In genomic region chr13:46660408-46660807, GRCh38 we compare ENCODE assay signal across 29 cellular contexts.
A peak's percentile ranks its signal among the peaks of the same experiment; 100 is the strongest.
DNase-seq lines count a peak whose midpoint lies in the region; ATAC-seq and TF ChIP-seq lines count a peak whose summit lies in the region.
"Had no signal": no experiment of that assay in that cellular context is flagged by ENCODE, and none has a peak within 500 bp of the region (broad histone marks: within the 10 kb centered on the region; RNA-seq: fewer than 3 reads in every experiment).

No MANE protein-coding gene starts in this region.

- TF ChIP-seq CTCF in Caco-2 (IDR thresholded peaks at IDR 0.05; ENCODE audit: insufficient read depth in 1 of 2, low read depth in 1 of 2, low read length in 1 of 2, severe bottlenecking in 1 of 2, unreplicated experiment in 1 of 2) (no peak), OCI-LY3 (IDR thresholded peaks at IDR 0.05; ENCODE audit: low read depth, low read length) (no peak), GM10248 (IDR thresholded peaks at IDR 0.05; ENCODE audit: control extremely low read depth, extremely low read depth, low read depth, missing control alignments) (no peak)

- H3K27me3 ChIP-seq in Caco-2 (replicated peaks; ENCODE audit: control insufficient read depth, insufficient read depth, low read length) (no peaks in the 10 kb centered on the region), OCI-LY3 (ENCODE audit: low read depth, low read length) (no peaks in the 10 kb centered on the region), trophoblast cell (ENCODE audit: insufficient read depth, low read length) (no peaks in the 10 kb centered on the region)
- H3K27me3 ChIP-seq: cardiac muscle cell, esophagus squamous epithelium, left lung, upper lobe of right lung had no signal

- H2BK120ac ChIP-seq in trophoblast cell (ENCODE audit: insufficient read depth, low read length, poor library complexity), result no peak overlapping the region

- no peak overlapping the region for H3K18ac ChIP-seq in trophoblast cell (ENCODE audit: low read length)

- H4K91ac ChIP-seq in trophoblast cell (ENCODE audit: low read depth, low read length), result no peak overlapping the region

- no peaks in the 10 kb centered on the region for H3K27me3 Mint-ChIP-seq in Caco-2 (ENCODE audit: insufficient read depth, unreplicated experiment)
- H3K27me3 Mint-ChIP-seq: activated CD4-positive, alpha-beta memory T cell treated with anti-CD3 and anti-CD28 coated beads, Interleukin-2, amount 10 ng/mL, durations not matched to agents 7 days and 5 days; activated naive CD8-positive, alpha-beta T cell; T-cell had no signal

- no peak overlapping the region for H2AFZ ChIP-seq in OCI-LY3 (ENCODE audit: low read depth, low read length)
- no peak overlapping the region for H2AFZ ChIP-seq in trophoblast cell (ENCODE audit: insufficient read depth, low read length, poor library complexity)

- H3K27ac Mint-ChIP-seq in Caco-2 (ENCODE audit: unreplicated experiment), result peak overlapping the region; percentile 80
- H3K27ac Mint-ChIP-seq: activated CD4-positive, alpha-beta memory T cell treated with anti-CD3 and anti-CD28 coated beads, Interleukin-2, amount 10 ng/mL, durations not matched to agents 7 days and 5 days; activated naive CD8-positive, alpha-beta T cell; activated T-helper 2 cell treated with anti-CD3 and anti-CD28 coated beads, Interferon-gamma antibody, Interleukin-2, Interleukin-4, amounts not matched to agents 10 μg/mL and 5 μg/mL and 100 μg/mL, durations not matched to agents 14 hours and 24 hours and 36 hours; natural killer cell; T-cell had no signal

- H3K4me3 Mint-ChIP-seq in Caco-2 (ENCODE audit: unreplicated experiment), result peak overlapping the region; percentile 54
- H3K4me3 Mint-ChIP-seq: activated CD4-positive, alpha-beta memory T cell treated with anti-CD3 and anti-CD28 coated beads, Interleukin-2, amount 10 ng/mL, durations not matched to agents 7 days and 5 days; activated naive CD8-positive, alpha-beta T cell; natural killer cell; T-cell had no signal

- no TSS peak for BruUV-seq in Caco-2 (replicated peaks; lab: Mats Ljungman, UMichigan)

- peaks cover 82% of the 10 kb centered on the region for H3K79me2 ChIP-seq in OCI-LY3 (ENCODE audit: low read length)
- H3K79me2 ChIP-seq in trophoblast cell (ENCODE audit: control insufficient read depth, insufficient read depth, low read length, poor library complexity), result peaks cover 4% of the 10 kb centered on the region

- no peak overlapping the region for H3K4ac ChIP-seq in trophoblast cell (ENCODE audit: low read depth, low read length)

- intact Hi-C loops in Caco-2 (cut with micrococcal nuclease; ENCODE audit: unreplicated experiment), result no loop called here
- intact Hi-C loops in left colon (cut with DNase I, micrococcal nuclease), result no loop called here

- H4K20me1 ChIP-seq in OCI-LY3 (ENCODE audit: insufficient read depth, low read length), result no peaks in the 10 kb centered on the region

- H3K9ac ChIP-seq in OCI-LY3 (ENCODE audit: low read length) (no peak overlapping the region), trophoblast cell (ENCODE audit: low read length) (no peak overlapping the region)

- H3K4me3 ChIP-seq in Caco-2 (ENCODE audit: low read depth, low read length), result no peak overlapping the region
- no peak overlapping the region for H3K4me3 ChIP-seq in OCI-LY3 (ENCODE audit: low read length)
- H3K4me3 ChIP-seq in trophoblast cell (ENCODE audit: low read depth, low read length), result no peak overlapping the region
- H3K4me3 ChIP-seq: cardiac muscle cell, esophagus squamous epithelium, left lung, upper lobe of right lung had no signal

- peaks cover 10% of the 10 kb centered on the region for H3K9me3 Mint-ChIP-seq in Caco-2 (ENCODE audit: unreplicated experiment)
- H3K9me3 Mint-ChIP-seq: activated CD4-positive, alpha-beta memory T cell treated with anti-CD3 and anti-CD28 coated beads, Interleukin-2, amount 10 ng/mL, durations not matched to agents 7 days and 5 days; activated T-helper 2 cell treated with anti-CD3 and anti-CD28 coated beads, Interferon-gamma antibody, Interleukin-2, Interleukin-4, amounts not matched to agents 10 μg/mL and 5 μg/mL and 100 μg/mL, durations not matched to agents 14 hours and 24 hours and 36 hours; natural killer cell; T-cell had no signal

- no peak overlapping the region for H3K27ac ChIP-seq in OCI-LY3 (ENCODE audit: low read length)
- H3K27ac ChIP-seq in trophoblast cell (ENCODE audit: low read depth, low read length), result peak overlapping the region; percentile 22
- H3K27ac ChIP-seq: cardiac muscle cell, esophagus squamous epithelium, HL-60, upper lobe of right lung had no signal

- H3K9me3 ChIP-seq in Caco-2, result peaks cover 3% of the 10 kb centered on the region; the same call in 1 of the 2 replicates
- no peaks in the 10 kb centered on the region for H3K9me3 ChIP-seq in OCI-LY3 (ENCODE audit: insufficient read depth, low read length)
- H3K9me3 ChIP-seq in trophoblast cell (ENCODE audit: insufficient read depth, low read depth, low read length), result no peaks in the 10 kb centered on the region
- H3K9me3 ChIP-seq: esophagus squamous epithelium, left lung, upper lobe of right lung had no signal

- H2BK12ac ChIP-seq in trophoblast cell (ENCODE audit: low read length), result no peak overlapping the region

- H3K36me3 ChIP-seq in Caco-2 (ENCODE audit: control insufficient read depth, insufficient read depth, low read length) (no peaks in the 10 kb centered on the region), OCI-LY3 (replicated peaks; ENCODE audit: low read depth, low read length) (no peaks in the 10 kb centered on the region), trophoblast cell (ENCODE audit: control insufficient read depth in 1 of 2, insufficient read depth in 2 of 2, low read length in 2 of 2) (no peaks in the 10 kb centered on the region)
- H3K36me3 ChIP-seq: cardiac muscle cell, esophagus squamous epithelium, left lung, upper lobe of right lung had no signal

- H4K8ac ChIP-seq in trophoblast cell (ENCODE audit: low read depth, low read length), result no peak overlapping the region

- POLR2A ChIA-PET in Caco-2 (lab: Charles Lee), result interaction anchor here (0.6 kb wide), 1 partner anchor 23 kb away, joined by 4 read pairs; no protein-coding TSS in a partner anchor
- POLR2A ChIA-PET in GM10248 (lab: Yijun Ruan, JAX), result no interaction called here

- CTCF ChIA-PET in Caco-2 (lab: Charles Lee), result interaction anchor here (0.8 to 1.2 kb wide), 2 partner anchors 24 to 57 kb away, joined by 4 to 5 read pairs; no protein-coding TSS in a partner anchor
- CTCF ChIA-PET in GM10248 (lab: Yijun Ruan, JAX), result no interaction called here

- DNase-seq in Caco-2 (no peak), left colon (no peak), trophoblast cell (no peak), NCI-H446 treated with DMSO at 0.1 percent for 48 hours (lab: John Stamatoyannopoulos, UW) (no peak), GM10248 (ENCODE audit: extremely low spot score) (no peak)
- DNase-seq in activated CD8-positive, alpha-beta memory T cell treated with anti-CD3 and anti-CD28 coated beads, Interleukin-2, amount 50 U/mL, for 48 hours, result no peak
- DNase-seq: activated CD4-positive, alpha-beta memory T cell treated with anti-CD3 and anti-CD28 coated beads, Interleukin-2, amount 10 ng/mL, durations not matched to agents 7 days and 5 days; anterior cingulate cortex; C1 segment of cervical spinal cord; cortex of kidney; DND-41; esophagus squamous epithelium; foreskin melanocyte; left lung; natural killer cell; NCI-H1092 treated with DMSO at 0.1 percent for 48 hours; NCI-H187 treated with DMSO at 0.1 percent for 48 hours; retina; RPMI8226; substantia nigra; T-cell; upper lobe of right lung had no signal

- peaks cover 11% of the 10 kb centered on the region for H3K79me1 ChIP-seq in trophoblast cell (ENCODE audit: low read length)

- H4K12ac ChIP-seq in trophoblast cell (ENCODE audit: low read depth, low read length), result no peak overlapping the region

- peak overlapping the region; percentile 9 for H3K4me2 ChIP-seq in OCI-LY3 (ENCODE audit: low read length)
- no peak overlapping the region for H3K4me2 ChIP-seq in trophoblast cell (ENCODE audit: low read length)

- H2AK5ac ChIP-seq in trophoblast cell (ENCODE audit: low read length), result no peak overlapping the region

- ATAC-seq in left colon (peak; percentile 19), HG03159 (IDR thresholded peaks at IDR 0.05; ENCODE audit: unreplicated experiment) (no peak)
- ATAC-seq: activated CD4-positive, CD25-positive, alpha-beta regulatory T cell treated with anti-CD3 and anti-CD28 coated beads, Interleukin-2, amount 50 U/mL, for 24 hours; left lung; natural killer cell; T-cell had no signal

- no CpG with 5 or more reads among the region's 3 CpGs for WGBS in trophoblast cell (ENCODE audit: extremely low coverage, insufficient coverage, insufficient read length)

- H3K4me1 ChIP-seq in Caco-2, result peaks cover 93% of the 10 kb centered on the region
- peaks cover 74% of the 10 kb centered on the region for H3K4me1 ChIP-seq in OCI-LY3 (ENCODE audit: low read length)
- peaks cover 10 to 12% of the 10 kb centered on the region in 2 experiments for H3K4me1 ChIP-seq in trophoblast cell (ENCODE audit: control insufficient read depth in 1 of 2, insufficient read depth in 2 of 2, low read length in 2 of 2)

- no peak overlapping the region for H2BK5ac ChIP-seq in trophoblast cell (ENCODE audit: low read depth, low read length, poor library complexity)

- H3K4me1 Mint-ChIP-seq in Caco-2 (ENCODE audit: low read depth, unreplicated experiment), result peaks cover 63% of the 10 kb centered on the region

- H3K36me3 Mint-ChIP-seq in Caco-2 (ENCODE audit: insufficient read depth, unreplicated experiment), result peaks cover 27% of the 10 kb centered on the region
- H3K36me3 Mint-ChIP-seq: natural killer cell had no signal

- H3K23ac ChIP-seq in trophoblast cell (ENCODE audit: low read length), result no peak overlapping the region

- H3K14ac ChIP-seq in trophoblast cell (ENCODE audit: low read length), result no peak overlapping the region
